1 cellular context compared by ENCODE assay signal in genomic region chr17:13420294-13421277, GRCh38.
TF ChIP-seq lines count a peak whose summit lies in the region.

No MANE protein-coding gene starts in this region.

TF ChIP-seq in HepG2, 621 proteins besides CTCF, POLR2A, EP300 and RAD21 (continued from another document and continues in another):
- TF ChIP-seq PBX2 (CRISPR knock-in tag; IDR thresholded peaks at IDR 0.05) (no peak), SKI (IDR thresholded peaks at IDR 0.05; ENCODE audit: partially characterized antibody) (peak; percentile 30), RERE (CRISPR knock-in tag; IDR thresholded peaks at IDR 0.05; ENCODE audit: low read depth) (peak; percentile 61), RXRB (CRISPR knock-in tag; IDR thresholded peaks at IDR 0.05; ENCODE audit: borderline replicate concordance) (peak; percentile 89), ZNF282 (IDR thresholded peaks at IDR 0.05; ENCODE audit: partially characterized antibody) (no peak), LBX2 (CRISPR knock-in tag; IDR thresholded peaks at IDR 0.05; ENCODE audit: borderline replicate concordance) (no peak), GATAD2A (CRISPR knock-in tag; IDR thresholded peaks at IDR 0.05) (peak; percentile 99), EZH2 (conservative IDR thresholded peaks at IDR 0.05; ENCODE audit: low read depth, low read length) (no peak), ZGPAT (CRISPR knock-in tag; IDR thresholded peaks at IDR 0.05) (peak; percentile 89; the same call in 1 of the 2 replicates), CERS6 (CRISPR knock-in tag; IDR thresholded peaks at IDR 0.05) (no peak), SNAI1 (CRISPR knock-in tag; IDR thresholded peaks at IDR 0.05; ENCODE audit: borderline replicate concordance) (no peak), ZSCAN12 (CRISPR knock-in tag; IDR thresholded peaks at IDR 0.05) (no peak), ZNF7 (CRISPR knock-in tag; IDR thresholded peaks at IDR 0.05) (no peak), SIN3B (IDR thresholded peaks at IDR 0.05; ENCODE audit: low read length) (no peak), NFE2L2 (IDR thresholded peaks at IDR 0.05; ENCODE audit: low read length) (no peak), THYN1 (CRISPR knock-in tag; IDR thresholded peaks at IDR 0.05; ENCODE audit: borderline replicate concordance, low read depth) (no peak), CREM (IDR thresholded peaks at IDR 0.05) (peak; percentile 73), CREM (CRISPR knock-in tag; IDR thresholded peaks at IDR 0.05) (no peak), PRDM15 (CRISPR knock-in tag; IDR thresholded peaks at IDR 0.05) (no peak), NR2F1 (CRISPR knock-in tag; IDR thresholded peaks at IDR 0.05) (peak; percentile 46 to 59; a peak in 3 of 4 replicates), ZBTB34 (CRISPR knock-in tag; IDR thresholded peaks at IDR 0.05) (no peak), BCL6 (CRISPR knock-in tag; IDR thresholded peaks at IDR 0.05) (peak; percentile 87), REST (IDR thresholded peaks at IDR 0.05; ENCODE audit: borderline replicate concordance in 1 of 2, low read depth in 1 of 2, low read length in 2 of 2) (no peak), ARID2 (CRISPR knock-in tag; IDR thresholded peaks at IDR 0.05; ENCODE audit: borderline replicate concordance) (no peak), ZBTB8A (CRISPR knock-in tag; IDR thresholded peaks at IDR 0.05; ENCODE audit: borderline replicate concordance, low read depth) (no peak), ZNF788 (CRISPR knock-in tag; IDR thresholded peaks at IDR 0.05; ENCODE audit: borderline replicate concordance) (no peak), ZFP62 (CRISPR knock-in tag; IDR thresholded peaks at IDR 0.05) (no peak), GABPA (IDR thresholded peaks at IDR 0.05; ENCODE audit: low read depth, low read length) (no peak), GABPA (CRISPR knock-in tag; IDR thresholded peaks at IDR 0.05; ENCODE audit: low read depth) (peak; percentile 15; the same call in 1 of the 2 replicates), DMTF1 (CRISPR knock-in tag; IDR thresholded peaks at IDR 0.05) (no peak), ZNF670 (CRISPR knock-in tag; IDR thresholded peaks at IDR 0.05; ENCODE audit: borderline replicate concordance) (0 out of 2 replicates have a peak, but pooled peaks have one; percentile 55), RBM39 (IDR thresholded peaks at IDR 0.05; ENCODE audit: low read depth, low read length, poor library complexity, severe bottlenecking) (no peak), TP53 (CRISPR knock-in tag; conservative IDR thresholded peaks at IDR 0.05) (no peak), FLYWCH1 (CRISPR knock-in tag; IDR thresholded peaks at IDR 0.05) (no peak), NFKB2 (CRISPR knock-in tag; IDR thresholded peaks at IDR 0.05; ENCODE audit: borderline replicate concordance) (no peak), ZNF326 (CRISPR knock-in tag; IDR thresholded peaks at IDR 0.05; ENCODE audit: borderline replicate concordance) (no peak), ZNF260 (CRISPR knock-in tag; IDR thresholded peaks at IDR 0.05; ENCODE audit: borderline replicate concordance, low read depth) (no peak), CAMTA2 (CRISPR knock-in tag; IDR thresholded peaks at IDR 0.05; ENCODE audit: borderline replicate concordance) (no peak)
